Comparison of ENCODE assay signal across 29 cellular contexts in genomic region chr3:73762855-73763254, GRCh38.
"Had no signal": no experiment of that assay in that cellular context is flagged by ENCODE, and none has a peak within 500 bp of the region (broad histone marks: within the 10 kb centered on the region; RNA-seq: fewer than 3 reads in every experiment).

No MANE protein-coding gene starts in this region.

- ATAC-seq: activated naive CD4-positive, alpha-beta T cell treated with anti-CD3 and anti-CD28 coated beads, Interleukin-2, amount 50 U/mL, for 72 hours; activated T-cell treated with anti-CD3 and anti-CD28 coated beads, Interleukin-2, amount 50 U/mL, for 4 hours; foreskin keratinocyte; heart right ventricle; left lung; lower lobe of right lung; natural killer cell; right cardiac atrium; T-helper 17 cell had no signal

- H3K36me3 Mint-ChIP-seq: activated naive CD4-positive, alpha-beta T cell treated with anti-CD3 and anti-CD28 coated beads, Interleukin-2, amount 50 U/mL, for 72 hours; natural killer cell; neural progenitor cell had no signal

- H3K4me1 Mint-ChIP-seq: activated CD4-positive, alpha-beta memory T cell treated with anti-CD3 and anti-CD28 coated beads, Interleukin-2, amount 10 ng/mL, durations not matched to agents 7 days and 5 days; activated CD4-positive, alpha-beta T cell treated with anti-CD3 and anti-CD28 coated beads, Interleukin-2, amount 10 ng/mL, durations not matched to agents 7 days and 5 days; natural killer cell; T-helper 17 cell had no signal

- H3K9me3 ChIP-seq: breast epithelium, esophagus muscularis mucosa, heart right ventricle, left lung, lower lobe of right lung, testis, transverse colon had no signal

- H2AFZ ChIP-seq: neural progenitor cell, parathyroid adenoma had no signal

- H3K9ac ChIP-seq: neural progenitor cell, parathyroid adenoma had no signal

- DNase-seq: activated CD4-positive, alpha-beta memory T cell treated with anti-CD3 and anti-CD28 coated beads, Interleukin-2, amount 10 ng/mL, durations not matched to agents 7 days and 5 days; activated CD4-positive, alpha-beta T cell treated with anti-CD3 and anti-CD28 coated beads, Interleukin-2, amount 10 ng/mL, durations not matched to agents 7 days and 5 days; activated CD4-positive, CD25-positive, alpha-beta regulatory T cell treated with anti-CD3 and anti-CD28 coated beads, Interleukin-2, amount 50 U/mL, for 72 hours; activated CD8-positive, alpha-beta memory T cell treated with anti-CD3 and anti-CD28 coated beads, Interleukin-2, amount 50 U/mL, for 48 hours; activated T-cell treated with anti-CD3 and anti-CD28 coated beads, Interleukin-2, amount 50 U/mL, for 4 hours; central memory CD4-positive, alpha-beta T cell; foreskin keratinocyte; heart right ventricle; left lung; lower lobe of right lung; mesenchymal stem cell; natural killer cell; occipital lobe; right cardiac atrium; stimulated activated CD4-positive, alpha-beta T cell treated with anti-CD3 and anti-CD28 coated beads, Interleukin-15, amount 100 ng/mL, for 24 hours; stimulated activated CD4-positive, alpha-beta T cell treated with anti-CD3 and anti-CD28 coated beads, Interleukin-2, amount 100 ng/mL, for 24 hours; stimulated activated naive CD4-positive, alpha-beta T cell; T-helper 17 cell; T1000; testis; transverse colon; WERI-Rb-1 had no signal

- H3K79me2 ChIP-seq: parathyroid adenoma had no signal

- H3K4me3 ChIP-seq: breast epithelium, esophagus muscularis mucosa, heart right ventricle, left lung, lower lobe of right lung, neural progenitor cell, testis, transverse colon had no signal

- H3K27me3 ChIP-seq: breast epithelium, esophagus muscularis mucosa, heart right ventricle, left lung, neural progenitor cell, testis, transverse colon had no signal

- H3K27ac ChIP-seq: breast epithelium, esophagus muscularis mucosa, foreskin keratinocyte, heart right ventricle, left lung, lower lobe of right lung, neural progenitor cell, parathyroid adenoma, testis, transverse colon, WERI-Rb-1 had no signal

- H3K36me3 ChIP-seq: breast epithelium, esophagus muscularis mucosa, heart right ventricle, left lung, lower lobe of right lung, neural progenitor cell, transverse colon, WERI-Rb-1 had no signal

- H3K4me3 Mint-ChIP-seq: activated CD4-positive, alpha-beta memory T cell treated with anti-CD3 and anti-CD28 coated beads, Interleukin-2, amount 10 ng/mL, durations not matched to agents 7 days and 5 days; activated CD4-positive, alpha-beta T cell treated with anti-CD3 and anti-CD28 coated beads, Interleukin-2, amount 10 ng/mL, durations not matched to agents 7 days and 5 days; activated T-cell treated with anti-CD3 and anti-CD28 coated beads, Interleukin-2, amount 50 U/mL, for 4 hours; dendritic cell treated with granulocyte-macrophage colony-stimulating factor and Interleukin-4, amounts not matched to agents 40 ng/mL and 50 ng/mL, for 4 days; natural killer cell; neural progenitor cell; T-helper 17 cell had no signal

- H3K9me3 Mint-ChIP-seq: activated CD4-positive, alpha-beta T cell treated with anti-CD3 and anti-CD28 coated beads, Interleukin-2, amount 10 ng/mL, durations not matched to agents 7 days and 5 days had no signal

- H3K27me3 Mint-ChIP-seq: activated CD4-positive, alpha-beta memory T cell treated with anti-CD3 and anti-CD28 coated beads, Interleukin-2, amount 10 ng/mL, durations not matched to agents 7 days and 5 days; activated CD4-positive, alpha-beta T cell treated with anti-CD3 and anti-CD28 coated beads, Interleukin-2, amount 10 ng/mL, durations not matched to agents 7 days and 5 days; dendritic cell treated with granulocyte-macrophage colony-stimulating factor and Interleukin-4, amounts not matched to agents 40 ng/mL and 50 ng/mL, for 4 days; T-helper 17 cell had no signal

- H3K4me1 ChIP-seq: breast epithelium, foreskin keratinocyte, left lung, lower lobe of right lung, parathyroid adenoma, testis had no signal

- H3K27ac Mint-ChIP-seq: activated CD4-positive, alpha-beta memory T cell treated with anti-CD3 and anti-CD28 coated beads, Interleukin-2, amount 10 ng/mL, durations not matched to agents 7 days and 5 days; activated CD4-positive, alpha-beta T cell treated with anti-CD3 and anti-CD28 coated beads, Interleukin-2, amount 10 ng/mL, durations not matched to agents 7 days and 5 days; activated naive CD4-positive, alpha-beta T cell treated with anti-CD3 and anti-CD28 coated beads, Interleukin-2, amount 50 U/mL, for 72 hours; activated T-helper 2 cell treated with anti-CD3 and anti-CD28 coated beads, Interferon-gamma antibody, Interleukin-2, Interleukin-4, amounts not matched to agents 10 μg/mL and 5 μg/mL and 100 μg/mL, durations not matched to agents 14 hours and 24 hours and 36 hours; dendritic cell treated with granulocyte-macrophage colony-stimulating factor and Interleukin-4, amounts not matched to agents 40 ng/mL and 50 ng/mL, for 4 days; natural killer cell; neural progenitor cell; T-helper 17 cell had no signal

- H3K4me2 ChIP-seq: neural progenitor cell had no signal
